Comparison of ENCODE assay signal across 12 cellular contexts in the genomic region with DNA sequence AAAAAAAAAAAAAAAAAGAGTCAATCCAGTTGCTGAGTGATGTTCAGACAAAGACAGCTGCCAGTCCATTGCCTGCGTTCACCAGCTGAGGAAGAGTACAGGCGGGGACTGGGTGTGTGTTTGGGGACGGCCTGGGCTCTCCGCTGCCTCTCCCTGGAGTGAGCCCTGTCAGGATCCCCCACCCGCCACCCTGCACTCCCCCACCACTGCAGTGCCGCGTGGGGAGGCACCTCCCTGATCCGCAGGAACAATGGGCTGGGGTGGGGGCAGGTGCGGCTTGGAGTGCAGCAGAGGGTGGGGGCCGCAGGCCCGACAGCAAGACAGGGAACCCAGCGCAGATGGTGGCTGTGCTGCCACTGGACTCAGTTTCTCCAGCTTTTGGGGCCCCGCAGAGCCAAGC. TPM values are rescaled to one million over a fixed set of nuclear protein-coding genes. Genes with fewer than 3 reads are reported as not detected.
A peak's percentile ranks its signal among the peaks of the same experiment; 100 is the strongest.
DNase-seq lines count a peak whose midpoint lies in the region; ATAC-seq and TF ChIP-seq lines count a peak whose summit lies in the region.
"Had no signal": no experiment of that assay in that cellular context is flagged by ENCODE, and none has a peak within 500 bp of the region (broad histone marks: within the 10 kb centered on the region; RNA-seq: fewer than 3 reads in every experiment).

No MANE protein-coding gene starts in this region.

- H4K20me1 ChIP-seq in osteoblast (ENCODE audit: insufficient read depth, low read length) (peaks cover 18% of the 10 kb centered on the region), OCI-LY7 (ENCODE audit: insufficient read depth, low read length) (no peaks in the 10 kb centered on the region)

- DNase-seq in left ventricle myocardium inferior (no peak), left cardiac atrium (no peak), osteoblast (ENCODE audit: insufficient read length, low spot score, missing footprints) (no peak), OCI-LY7 (ENCODE audit: low spot score) (no peak), T1000 (lab: John Stamatoyannopoulos, UW) (no peak), DMS79 (lab: John Stamatoyannopoulos, UW) (no peak)
- DNase-seq: activated CD8-positive, alpha-beta T cell treated with anti-CD3 and anti-CD28 coated beads for 36 hours; PC-9 had no signal

- ATAC-seq in left cardiac atrium (no peak), gastroesophageal sphincter (no peak), HG02571 (IDR thresholded peaks at IDR 0.05; ENCODE audit: unreplicated experiment) (no peak)
- ATAC-seq: activated CD8-positive, alpha-beta T cell treated with anti-CD3 and anti-CD28 coated beads for 36 hours; K562 had no signal

- intact Hi-C loops in left ventricle myocardium inferior (cut with micrococcal nuclease): no loop called here
- intact Hi-C loops in left cardiac atrium (cut with DNase I): loop anchor here in 1 of 2 donors (5.0 kb wide), 1 partner anchor 54 kb away; no protein-coding TSS in a partner anchor
- intact Hi-C loops in OCI-LY7 (cut with micrococcal nuclease; ENCODE audit: unreplicated experiment): no loop called here

- POLR2A ChIA-PET in OCI-LY7 (lab: Charles Lee): no interaction called here

- peaks cover 3% of the 10 kb centered on the region for H3K9me3 ChIP-seq in left ventricle myocardium inferior (replicated peaks)
- H3K9me3 ChIP-seq in gastroesophageal sphincter: no peaks in the 10 kb centered on the region
- no peaks in the 10 kb centered on the region for H3K9me3 ChIP-seq in osteoblast (ENCODE audit: low read depth, low read length)
- no peaks in the 10 kb centered on the region for H3K9me3 ChIP-seq in OCI-LY7 (ENCODE audit: low read length)

- WGBS in gastroesophageal sphincter (ENCODE audit: low coverage in 1 of 2), 2 donors: 61% methylated on average over 4 of the region's 13 CpGs; no CpG with 5 or more reads in 1 of the 2 donors

- peaks cover 57% of the 10 kb centered on the region for H3K79me2 ChIP-seq in osteoblast (ENCODE audit: insufficient read depth, low read length)
- no peaks in the 10 kb centered on the region for H3K79me2 ChIP-seq in OCI-LY7 (ENCODE audit: insufficient read depth, low read depth, low read length)

- H3K9me2 ChIP-seq in OCI-LY7 (ENCODE audit: insufficient read depth, low read length): no peaks in the 10 kb centered on the region

- H3K27me3 ChIP-seq in left ventricle myocardium inferior (ENCODE audit: low read depth) (peaks cover 22% of the 10 kb centered on the region), gastroesophageal sphincter (no peaks in the 10 kb centered on the region), osteoblast (ENCODE audit: insufficient read depth, low read length) (no peaks in the 10 kb centered on the region)

- peak overlapping the region; percentile 98 for H3K27ac ChIP-seq in left ventricle myocardium inferior (replicated peaks)
- peak overlapping the region in 3 of 4 donors; percentile 92 to 98 (median 96) for H3K27ac ChIP-seq in gastroesophageal sphincter
- H3K27ac ChIP-seq in osteoblast (ENCODE audit: low read depth, low read length): no peak overlapping the region
- H3K27ac ChIP-seq in OCI-LY7 (ENCODE audit: low read depth, low read length, poor library complexity, severe bottlenecking): no peak overlapping the region
- H3K27ac ChIP-seq: C4-2B, PC-9 had no signal

- no peak for TF ChIP-seq POLR2A in gastroesophageal sphincter (IDR thresholded peaks at IDR 0.05)

- H3K4me1 ChIP-seq in left ventricle myocardium inferior: peaks cover 26% of the 10 kb centered on the region
- peaks cover 0 to 33% (median 10%) of the 10 kb centered on the region in 3 donors for H3K4me1 ChIP-seq in gastroesophageal sphincter
- peaks cover 6% of the 10 kb centered on the region for H3K4me1 ChIP-seq in osteoblast (ENCODE audit: insufficient read depth, low read length)
- no peaks in the 10 kb centered on the region for H3K4me1 ChIP-seq in OCI-LY7 (ENCODE audit: insufficient read depth, low read length, poor library complexity, severe bottlenecking)

- no peak for TF ChIP-seq CTCF in left ventricle myocardium inferior (IDR thresholded peaks at IDR 0.05; ENCODE audit: borderline replicate concordance)
- no peak for TF ChIP-seq CTCF in gastroesophageal sphincter (IDR thresholded peaks at IDR 0.05)
- no peak for TF ChIP-seq CTCF in osteoblast (IDR thresholded peaks at IDR 0.05; ENCODE audit: extremely low read depth, low read depth, low read length)
- TF ChIP-seq CTCF in OCI-LY7 (conservative IDR thresholded peaks at IDR 0.05; ENCODE audit: low read length): no peak

- H3K4me2 ChIP-seq in osteoblast (ENCODE audit: insufficient read depth, low read length) (peak overlapping the region; percentile 84), OCI-LY7 (ENCODE audit: low read length) (no peak overlapping the region)

- H3K4me3 ChIP-seq in left ventricle myocardium inferior (peak overlapping the region; percentile 92), gastroesophageal sphincter (peak overlapping the region; percentile 79 to 98), osteoblast (ENCODE audit: insufficient read depth, low read length) (peak overlapping the region; percentile 84), OCI-LY7 (ENCODE audit: low read depth, low read length, poor library complexity, severe bottlenecking) (no peak overlapping the region)
- H3K4me3 ChIP-seq: K562 had no signal

- no peaks in the 10 kb centered on the region for H3K36me3 ChIP-seq in left ventricle myocardium inferior
- H3K36me3 ChIP-seq in gastroesophageal sphincter: no peaks in the 10 kb centered on the region
- peaks cover 5% of the 10 kb centered on the region for H3K36me3 ChIP-seq in osteoblast (ENCODE audit: insufficient read depth, low read length)
- no peaks in the 10 kb centered on the region for H3K36me3 ChIP-seq in OCI-LY7 (ENCODE audit: insufficient read depth, low read length)

- no TSS peak for BruUV-seq in OCI-LY7 (replicated peaks; lab: Mats Ljungman, UMichigan)

- CTCF ChIA-PET in OCI-LY7 (lab: Charles Lee; ENCODE audit: unreplicated experiment): no interaction called here

- no peak for TF ChIP-seq EP300 in gastroesophageal sphincter (IDR thresholded peaks at IDR 0.05)

- H2AFZ ChIP-seq in osteoblast (ENCODE audit: low read length) (peak overlapping the region; percentile 80), OCI-LY7 (ENCODE audit: low read length) (no peak overlapping the region)
- H2AFZ ChIP-seq: PC-9 had no signal

RNA-seq across cellular contexts. Expression of gene HSPA12A, which starts 1.4 kb away (rescaled TPM):
- 15.0 TPM for total RNA-seq in left ventricle myocardium inferior
- 10 to 100 TPM; 16.6 to 23.4 TPM for total RNA-seq in left cardiac atrium
- total RNA-seq in gastroesophageal sphincter: 10 to 100 TPM; 12.3 to 26.3 (median 20.6) TPM
- total RNA-seq in osteoblast: 10.0 and 10.9 TPM in 2 replicates
- total RNA-seq in OCI-LY7 (2014; rRNA removed; shearing (Covaris generic)): not detected in 2 replicates
- 3.3 and 3.7 TPM in 2 replicates for total RNA-seq in OCI-LY7 (2022)

Comparison
In these comparisons a context has a peak if more than half of its experiments do, and no peak if none do; other contexts are left out.
1. H3K27ac ChIP-seq: peak in left ventricle myocardium inferior (single experiment) and gastroesophageal sphincter (3 of 4); none in osteoblast (single experiment) and OCI-LY7 (single experiment).